18 cellular contexts compared by ENCODE assay signal in the genomic region with DNA sequence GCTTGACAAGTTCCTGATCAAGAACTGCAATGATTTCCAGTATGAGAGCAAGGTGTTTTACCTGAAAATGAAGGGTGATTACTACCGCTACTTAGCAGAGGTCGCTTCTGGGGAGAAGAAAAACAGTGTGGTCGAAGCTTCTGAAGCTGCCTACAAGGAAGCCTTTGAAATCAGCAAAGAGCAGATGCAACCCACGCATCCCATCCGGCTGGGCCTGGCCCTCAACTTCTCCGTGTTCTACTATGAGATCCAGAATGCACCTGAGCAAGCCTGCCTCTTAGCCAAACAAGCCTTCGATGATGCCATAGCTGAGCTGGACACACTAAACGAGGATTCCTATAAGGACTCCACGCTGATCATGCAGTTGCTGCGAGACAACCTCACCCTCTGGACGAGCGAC. TPM values are rescaled to one million over a fixed set of nuclear protein-coding genes. Genes with fewer than 3 reads are reported as not detected.
DNase-seq lines count a peak whose midpoint lies in the region; ATAC-seq and TF ChIP-seq lines count a peak whose summit lies in the region.
"Had no signal": no experiment of that assay in that cellular context is flagged by ENCODE, and none has a peak within 500 bp of the region (broad histone marks: within the 10 kb centered on the region; RNA-seq: fewer than 3 reads in every experiment).

No MANE protein-coding gene starts in this region.

- POLR2A ChIA-PET in activated CD4-positive, alpha-beta T cell treated with anti-CD3 and anti-CD28 coated beads for 36 hours (lab: Charles Lee), result no interaction called here
- POLR2A ChIA-PET in activated CD8-positive, alpha-beta T cell treated with anti-CD3 and anti-CD28 coated beads for 36 hours (lab: Charles Lee), result interaction anchor here (1.2 kb wide), 2 partner anchors 10 to 12 kb away, joined by 3 read pairs; a partner anchor contains a TSS

- H3K27me3 Mint-ChIP-seq in activated CD4-positive, alpha-beta T cell treated with anti-CD3 and anti-CD28 coated beads for 36 hours, result no peaks in the 10 kb centered on the region
- H3K27me3 Mint-ChIP-seq in CD4-positive, CD25-positive, alpha-beta regulatory T cell, result peaks cover 4% of the 10 kb centered on the region
- H3K27me3 Mint-ChIP-seq in activated CD8-positive, alpha-beta T cell treated with anti-CD3 and anti-CD28 coated beads for 36 hours, result no peaks in the 10 kb centered on the region
- H3K27me3 Mint-ChIP-seq: natural killer cell treated with Interleukin-12 subunit alpha and Interleukin-12 subunit beta and Interleukin-15 and Interleukin-18, amount 100 ng/mL, for 72 hours had no signal

- H3K4me3 Mint-ChIP-seq in activated CD4-positive, alpha-beta T cell treated with anti-CD3 and anti-CD28 coated beads for 36 hours, result no peak overlapping the region
- H3K4me3 Mint-ChIP-seq in CD4-positive, CD25-positive, alpha-beta regulatory T cell, result peak overlapping the region; percentile 12 to 78 (median 61)
- no peak overlapping the region for H3K4me3 Mint-ChIP-seq in activated CD8-positive, alpha-beta T cell treated with anti-CD3 and anti-CD28 coated beads for 36 hours
- H3K4me3 Mint-ChIP-seq: natural killer cell treated with Interleukin-12 subunit alpha and Interleukin-12 subunit beta and Interleukin-15 and Interleukin-18, amount 100 ng/mL, for 72 hours had no signal

- H3K27me3 ChIP-seq in CD4-positive, CD25-positive, alpha-beta regulatory T cell (ENCODE audit: control insufficient read depth, insufficient read depth, low read length), result no peaks in the 10 kb centered on the region
- no peaks in the 10 kb centered on the region for H3K27me3 ChIP-seq in effector memory CD4-positive, alpha-beta T cell (replicated peaks; ENCODE audit: control insufficient read depth, insufficient read depth, low read length, poor library complexity, severe bottlenecking)
- H3K27me3 ChIP-seq in thyroid gland (no peaks in the 10 kb centered on the region), vagina (no peaks in the 10 kb centered on the region)
- H3K27me3 ChIP-seq: esophagus muscularis mucosa had no signal

- no peaks in the 10 kb centered on the region for H3K9me3 Mint-ChIP-seq in activated CD4-positive, alpha-beta T cell treated with anti-CD3 and anti-CD28 coated beads for 36 hours (ENCODE audit: low read depth)
- peaks cover 0 to 1% (median 0%) of the 10 kb centered on the region in 7 donors for H3K9me3 Mint-ChIP-seq in CD4-positive, CD25-positive, alpha-beta regulatory T cell
- no peaks in the 10 kb centered on the region for H3K9me3 Mint-ChIP-seq in activated CD8-positive, alpha-beta T cell treated with anti-CD3 and anti-CD28 coated beads for 36 hours
- H3K9me3 Mint-ChIP-seq: natural killer cell treated with Interleukin-12 subunit alpha and Interleukin-12 subunit beta and Interleukin-15 and Interleukin-18, amount 100 ng/mL, for 72 hours had no signal

- H3K27ac ChIP-seq in CD4-positive, CD25-positive, alpha-beta regulatory T cell (ENCODE audit: insufficient read depth, low read length, poor library complexity, severe bottlenecking), result peak overlapping the region; percentile 82
- peak overlapping the region; percentile 57 for H3K27ac ChIP-seq in effector memory CD4-positive, alpha-beta T cell (ENCODE audit: insufficient read depth, low read length, poor library complexity, severe bottlenecking)
- no peak overlapping the region for H3K27ac ChIP-seq in thyroid gland
- H3K27ac ChIP-seq in vagina, result no peak overlapping the region
- H3K27ac ChIP-seq: GM23248, KMS-11 had no signal

- no peak for TF ChIP-seq CTCF in activated CD8-positive, alpha-beta T cell treated with anti-CD3 and anti-CD28 coated beads for 36 hours (IDR thresholded peaks at IDR 0.05)
- TF ChIP-seq CTCF in thyroid gland (IDR thresholded peaks at IDR 0.05) (no peak), vagina (IDR thresholded peaks at IDR 0.05) (no peak)

- H3K36me3 Mint-ChIP-seq in activated CD4-positive, alpha-beta T cell treated with anti-CD3 and anti-CD28 coated beads for 36 hours (ENCODE audit: low read depth), result peaks cover 51% of the 10 kb centered on the region
- peaks cover 12% of the 10 kb centered on the region for H3K36me3 Mint-ChIP-seq in CD4-positive, CD25-positive, alpha-beta regulatory T cell
- H3K36me3 Mint-ChIP-seq in activated CD8-positive, alpha-beta T cell treated with anti-CD3 and anti-CD28 coated beads for 36 hours (ENCODE audit: low read depth), result peaks cover 58% of the 10 kb centered on the region

- peak; percentile 47 for DNase-seq in activated CD4-positive, alpha-beta T cell treated with anti-CD3 and anti-CD28 coated beads for 36 hours
- DNase-seq in activated CD4-positive, alpha-beta T cell treated with anti-CD3 and anti-CD28 coated beads, Interleukin-2, amount 50 U/mL, for 1 hour, result no peak
- peak in 1 of 3 donors; percentile 33 for DNase-seq in CD4-positive, CD25-positive, alpha-beta regulatory T cell
- peak; percentile 58 for DNase-seq in activated CD8-positive, alpha-beta T cell treated with anti-CD3 and anti-CD28 coated beads for 36 hours
- DNase-seq in effector memory CD4-positive, alpha-beta T cell, result no peak
- DNase-seq in thyroid gland (no peak), vagina (ENCODE audit: extremely low spot score in 2 of 2) (no peak)
- DNase-seq: 8988T; GM23248; mesenchymal stem cell; MV-4-11; NCI-H187; NK-92 treated with Interleukin-12 subunit alpha and Interleukin-12 subunit beta, amount 100 ng/mL, for 24 hours; SW 1271 had no signal

- peak overlapping the region; percentile 63 for H3K4me3 ChIP-seq in CD4-positive, CD25-positive, alpha-beta regulatory T cell (ENCODE audit: low read depth, low read length)
- H3K4me3 ChIP-seq in effector memory CD4-positive, alpha-beta T cell (ENCODE audit: insufficient read depth, low read depth, low read length, poor library complexity, severe bottlenecking), result no peak overlapping the region
- no peak overlapping the region for H3K4me3 ChIP-seq in thyroid gland (replicated peaks in 1 of 3)
- H3K4me3 ChIP-seq in vagina, result no peak overlapping the region
- H3K4me3 ChIP-seq: esophagus muscularis mucosa, GM23248 had no signal

- no peak for ATAC-seq in activated CD4-positive, alpha-beta T cell treated with anti-CD3 and anti-CD28 coated beads for 36 hours
- ATAC-seq in CD4-positive, CD25-positive, alpha-beta regulatory T cell (ENCODE audit: low read depth in 2 of 2), result peak in 1 of 2 donors; percentile 37
- ATAC-seq in activated CD8-positive, alpha-beta T cell treated with anti-CD3 and anti-CD28 coated beads for 36 hours, result no peak
- ATAC-seq in HG03354 (IDR thresholded peaks at IDR 0.05; ENCODE audit: poor library complexity, severe bottlenecking, unreplicated experiment), result no peak
- ATAC-seq: natural killer cell treated with Interleukin-12 subunit alpha and Interleukin-12 subunit beta and Interleukin-15 and Interleukin-18, amount 100 ng/mL, for 72 hours had no signal

- WGBS in thyroid gland, 2 donors, result 93 to 97% methylated on average over 12 of the region's 12 CpGs

- CTCF ChIA-PET in activated CD4-positive, alpha-beta T cell treated with anti-CD3 and anti-CD28 coated beads for 36 hours (lab: Charles Lee), result interaction anchor here (0.7 to 5.6 kb wide), 4 partner anchors 15 to 310 kb away, joined by 3 to 37 read pairs (median 4); no protein-coding TSS in a partner anchor
- CTCF ChIA-PET in activated CD8-positive, alpha-beta T cell treated with anti-CD3 and anti-CD28 coated beads for 36 hours (lab: Charles Lee), result interaction anchor here (0.7 to 4.6 kb wide), 5 partner anchors 10 to 112 kb away, joined by 3 to 46 read pairs (median 9); no protein-coding TSS in a partner anchor

- H3K4me1 Mint-ChIP-seq in activated CD4-positive, alpha-beta T cell treated with anti-CD3 and anti-CD28 coated beads for 36 hours, result peaks cover 68% of the 10 kb centered on the region
- H3K4me1 Mint-ChIP-seq in CD4-positive, CD25-positive, alpha-beta regulatory T cell, result peaks cover 35 to 80% (median 63%) of the 10 kb centered on the region in 4 donors
- peaks cover 60% of the 10 kb centered on the region for H3K4me1 Mint-ChIP-seq in activated CD8-positive, alpha-beta T cell treated with anti-CD3 and anti-CD28 coated beads for 36 hours (ENCODE audit: low read depth)

- TF ChIP-seq POLR2A in thyroid gland (IDR thresholded peaks at IDR 0.05) (no peak), vagina (IDR thresholded peaks at IDR 0.05) (no peak)

- H3K36me3 ChIP-seq in CD4-positive, CD25-positive, alpha-beta regulatory T cell (ENCODE audit: control insufficient read depth, insufficient read depth, low read length), result peaks cover 21% of the 10 kb centered on the region
- H3K36me3 ChIP-seq in effector memory CD4-positive, alpha-beta T cell (ENCODE audit: control insufficient read depth, insufficient read depth, low read length), result peaks cover 3% of the 10 kb centered on the region
- H3K36me3 ChIP-seq in thyroid gland (peaks cover 11 to 17% of the 10 kb centered on the region in 2 donors), vagina (peaks cover 0 to 19% of the 10 kb centered on the region in 2 donors)

- H3K9me3 ChIP-seq in CD4-positive, CD25-positive, alpha-beta regulatory T cell (ENCODE audit: control insufficient read depth in 2 of 2, low read length in 2 of 2), result no peaks in the 10 kb centered on the region
- no peaks in the 10 kb centered on the region for H3K9me3 ChIP-seq in effector memory CD4-positive, alpha-beta T cell (ENCODE audit: control insufficient read depth, low read length)
- H3K9me3 ChIP-seq in thyroid gland, result no peaks in the 10 kb centered on the region
- H3K9me3 ChIP-seq in vagina, result no peaks in the 10 kb centered on the region
- H3K9me3 ChIP-seq: esophagus muscularis mucosa had no signal

- H3K27ac Mint-ChIP-seq in activated CD4-positive, alpha-beta T cell treated with anti-CD3 and anti-CD28 coated beads for 36 hours, result peak overlapping the region; percentile 20
- peak overlapping the region; percentile 21 to 89 (median 86) for H3K27ac Mint-ChIP-seq in CD4-positive, CD25-positive, alpha-beta regulatory T cell
- H3K27ac Mint-ChIP-seq in activated CD8-positive, alpha-beta T cell treated with anti-CD3 and anti-CD28 coated beads for 36 hours, result peak overlapping the region; percentile 27

- H3K4me1 ChIP-seq in CD4-positive, CD25-positive, alpha-beta regulatory T cell (ENCODE audit: control insufficient read depth, insufficient read depth, low read length, poor library complexity, severe bottlenecking), result peaks cover 80% of the 10 kb centered on the region
- peaks cover 67% of the 10 kb centered on the region for H3K4me1 ChIP-seq in effector memory CD4-positive, alpha-beta T cell (ENCODE audit: control insufficient read depth, insufficient read depth, low read length, poor library complexity, severe bottlenecking)
- H3K4me1 ChIP-seq in thyroid gland (peaks cover 6 to 35% of the 10 kb centered on the region in 2 donors), vagina (peaks cover 38% of the 10 kb centered on the region)

- intact Hi-C loops in activated CD4-positive, alpha-beta T cell treated with anti-CD3 and anti-CD28 coated beads for 36 hours (cut with DNase I, micrococcal nuclease), result no loop called here
- intact Hi-C loops in activated CD8-positive, alpha-beta T cell treated with anti-CD3 and anti-CD28 coated beads for 36 hours (cut with micrococcal nuclease), result no loop called here
- intact Hi-C loops in thyroid gland (cut with DNase I) (no loop called here), vagina (cut with DNase I) (no loop called here)

RNA-seq across cellular contexts. Expression of a gene that starts 12.0 kb away (rescaled TPM):
- 10 to 100 TPM; 83.2 to 98.5 TPM for total RNA-seq in activated CD4-positive, alpha-beta T cell treated with anti-CD3 and anti-CD28 coated beads for 36 hours
- total RNA-seq in CD4-positive, CD25-positive, alpha-beta regulatory T cell, result 57.5 TPM
- 100 to 1,000 TPM in 2 of 4 donors, 10 to 100 TPM in 2; 87.8 to 186 (median 122) TPM for polyA plus RNA-seq in CD4-positive, CD25-positive, alpha-beta regulatory T cell
- 100 to 1,000 TPM; 123 to 126 TPM for total RNA-seq in activated CD8-positive, alpha-beta T cell treated with anti-CD3 and anti-CD28 coated beads for 36 hours
- total RNA-seq in thyroid gland, result 100 to 1,000 TPM in 2 of 4 donors, 10 to 100 TPM in 2; 93.0 to 111 (median 103) TPM
- 86.2 TPM for total RNA-seq in vagina

Comparison
In these comparisons a context has a peak if more than half of its experiments do, and no peak if none do; other contexts are left out.
1. DNase-seq: peak in activated CD4-positive, alpha-beta T cell treated with anti-CD3 and anti-CD28 coated beads for 36 hours (single experiment) and activated CD8-positive, alpha-beta T cell treated with anti-CD3 and anti-CD28 coated beads for 36 hours (single experiment); none in activated CD4-positive, alpha-beta T cell treated with anti-CD3 and anti-CD28 coated beads, Interleukin-2, amount 50 U/mL, for 1 hour (single experiment), effector memory CD4-positive, alpha-beta T cell (0 of 3), thyroid gland (0 of 2) and vagina (0 of 2).
2. H3K27ac Mint-ChIP-seq: peak in every context shown above with its lines; median percentile 86 in CD4-positive, CD25-positive, alpha-beta regulatory T cell; 27 in activated CD8-positive, alpha-beta T cell treated with anti-CD3 and anti-CD28 coated beads for 36 hours; 20 in activated CD4-positive, alpha-beta T cell treated with anti-CD3 and anti-CD28 coated beads for 36 hours.
3. H3K4me3 Mint-ChIP-seq: peak in CD4-positive, CD25-positive, alpha-beta regulatory T cell (4 of 4); none in activated CD4-positive, alpha-beta T cell treated with anti-CD3 and anti-CD28 coated beads for 36 hours (single experiment) and activated CD8-positive, alpha-beta T cell treated with anti-CD3 and anti-CD28 coated beads for 36 hours (single experiment).
4. H3K27ac ChIP-seq: peak in CD4-positive, CD25-positive, alpha-beta regulatory T cell (single experiment) and effector memory CD4-positive, alpha-beta T cell (single experiment); none in thyroid gland (0 of 3) and vagina (single experiment).